29 cellular contexts compared by ENCODE assay signal in genomic region chr20:59958626-59959025, GRCh38. TPM values are rescaled to one million over a fixed set of nuclear protein-coding genes. Genes with fewer than 3 reads are reported as not detected.
DNase-seq lines count a peak whose midpoint lies in the region; ATAC-seq and TF ChIP-seq lines count a peak whose summit lies in the region.
"Had no signal": no experiment of that assay in that cellular context is flagged by ENCODE, and none has a peak within 500 bp of the region (broad histone marks: within the 10 kb centered on the region; RNA-seq: fewer than 3 reads in every experiment).

No MANE protein-coding gene starts in this region.

- H3K4me2 ChIP-seq in GM23338 (no peak overlapping the region), neural progenitor cell (peak overlapping the region; percentile 61)

- no peak overlapping the region for H3K9ac ChIP-seq in neural progenitor cell

- H2AFZ ChIP-seq in GM23338 (no peak overlapping the region), neural progenitor cell (replicated peaks) (peak overlapping the region; percentile 32)

- no peaks in the 10 kb centered on the region for H3K27me3 Mint-ChIP-seq in GM23338 (ENCODE audit: insufficient read depth, low read depth, poor library complexity)
- H3K27me3 Mint-ChIP-seq in T-helper 17 cell = no peaks in the 10 kb centered on the region
- H3K27me3 Mint-ChIP-seq in neural progenitor cell (ENCODE audit: insufficient read depth, low read depth) = peaks cover 4% of the 10 kb centered on the region
- H3K27me3 Mint-ChIP-seq: activated CD8-positive, alpha-beta memory T cell treated with anti-CD3 and anti-CD28 coated beads, Interleukin-2, amount 10 ng/mL, durations not matched to agents 7 days and 5 days; stimulated activated naive CD8-positive, alpha-beta T cell treated with anti-CD3 and anti-CD28 coated beads, Interleukin-15, amount 100 ng/mL, for 72 hours had no signal

- H3K27ac ChIP-seq in GM23338 (ENCODE audit: low read depth) = no peak overlapping the region
- H3K27ac ChIP-seq in neural progenitor cell = no peak overlapping the region
- H3K27ac ChIP-seq: cardiac muscle cell, psoas muscle, RWPE1, SK-N-MC, tibial artery had no signal

- H4K20me1 ChIP-seq in GM23338 (replicated peaks; ENCODE audit: insufficient read depth) (no peaks in the 10 kb centered on the region), neural progenitor cell (ENCODE audit: low read depth) (no peaks in the 10 kb centered on the region)

- H3K4me1 ChIP-seq in GM23338 (ENCODE audit: insufficient read depth) (no peaks in the 10 kb centered on the region), neural progenitor cell (peaks cover 12% of the 10 kb centered on the region)
- H3K4me1 ChIP-seq: tibial artery had no signal

- peak; percentile 97 for ATAC-seq in GM23338
- no peak for ATAC-seq in T-helper 17 cell
- ATAC-seq in GM21723 (IDR thresholded peaks at IDR 0.05; ENCODE audit: unreplicated experiment) = no peak
- ATAC-seq: activated CD8-positive, alpha-beta memory T cell treated with anti-CD3 and anti-CD28 coated beads, Interleukin-2, amount 10 ng/mL, durations not matched to agents 7 days and 5 days; activated naive CD4-positive, alpha-beta T cell treated with anti-CD3 and anti-CD28 coated beads, Interleukin-2, amount 50 U/mL, for 72 hours; psoas muscle; stimulated activated naive CD8-positive, alpha-beta T cell treated with anti-CD3 and anti-CD28 coated beads, Interleukin-15, amount 100 ng/mL, for 72 hours had no signal

- H3K9me3 ChIP-seq in T-helper 17 cell (ENCODE audit: control insufficient read depth, low read length, poor library complexity, severe bottlenecking) (no peaks in the 10 kb centered on the region), neural progenitor cell (ENCODE audit: low read depth) (no peaks in the 10 kb centered on the region)
- H3K9me3 ChIP-seq: MG63, psoas muscle, tibial artery had no signal

- peaks cover 5% of the 10 kb centered on the region; the same call in 1 of the 3 replicates for H3K4me1 Mint-ChIP-seq in GM23338
- H3K4me1 Mint-ChIP-seq in T-helper 17 cell = no peaks in the 10 kb centered on the region
- peaks cover 15% of the 10 kb centered on the region for H3K4me1 Mint-ChIP-seq in neural progenitor cell
- H3K4me1 Mint-ChIP-seq: activated CD8-positive, alpha-beta memory T cell treated with anti-CD3 and anti-CD28 coated beads, Interleukin-2, amount 10 ng/mL, durations not matched to agents 7 days and 5 days; stimulated activated naive CD8-positive, alpha-beta T cell treated with anti-CD3 and anti-CD28 coated beads, Interleukin-15, amount 100 ng/mL, for 72 hours had no signal

- H3K4me3 Mint-ChIP-seq in GM23338 = no peak overlapping the region
- H3K4me3 Mint-ChIP-seq in T-helper 17 cell = no peak overlapping the region
- no peak overlapping the region for H3K4me3 Mint-ChIP-seq in neural progenitor cell
- H3K4me3 Mint-ChIP-seq: activated CD8-positive, alpha-beta memory T cell treated with anti-CD3 and anti-CD28 coated beads, Interleukin-2, amount 10 ng/mL, durations not matched to agents 7 days and 5 days; activated T-helper 1 cell treated with anti-CD3 and anti-CD28 coated beads, Interleukin-12 subunit alpha, Interleukin-12 subunit beta, Interleukin-2, Interleukin-4 antibody, amounts not matched to agents 30 ng/mL and 10 ng/mL and 1 ng/mL, durations not matched to agents 14 hours and 24 hours and 36 hours; neural crest cell; stimulated activated naive CD8-positive, alpha-beta T cell treated with anti-CD3 and anti-CD28 coated beads, Interleukin-15, amount 100 ng/mL, for 72 hours had no signal

- no peaks in the 10 kb centered on the region for H3K9me2 ChIP-seq in GM23338 (ENCODE audit: insufficient read depth)

- H3K27me3 ChIP-seq in GM23338 (ENCODE audit: insufficient read depth) (no peaks in the 10 kb centered on the region), neural progenitor cell (no peaks in the 10 kb centered on the region)
- H3K27me3 ChIP-seq: cardiac muscle cell, MG63, tibial artery had no signal

- no peaks in the 10 kb centered on the region for H3K36me3 ChIP-seq in GM23338 (ENCODE audit: insufficient read depth)
- no peaks in the 10 kb centered on the region for H3K36me3 ChIP-seq in neural progenitor cell
- H3K36me3 ChIP-seq: cardiac muscle cell, MG63 had no signal

- TF ChIP-seq CTCF in GM23338 (conservative IDR thresholded peaks at IDR 0.05; ENCODE audit: low read depth in 2 of 2) (no peak), neural progenitor cell (IDR thresholded peaks at IDR 0.05) (no peak), GM13976 (IDR thresholded peaks at IDR 0.05; ENCODE audit: borderline replicate concordance, control extremely low read depth, extremely low read depth, insufficient read depth, missing control alignments) (no peak)

- H3K27ac Mint-ChIP-seq in GM23338 (no peak overlapping the region), T-helper 17 cell (peak overlapping the region; percentile 37), neural progenitor cell (no peak overlapping the region)
- H3K27ac Mint-ChIP-seq: activated CD8-positive, alpha-beta memory T cell treated with anti-CD3 and anti-CD28 coated beads, Interleukin-2, amount 10 ng/mL, durations not matched to agents 7 days and 5 days; activated naive CD4-positive, alpha-beta T cell treated with anti-CD3 and anti-CD28 coated beads, Interleukin-2, amount 50 U/mL, for 72 hours; activated T-helper 1 cell treated with anti-CD3 and anti-CD28 coated beads, Interleukin-12 subunit alpha, Interleukin-12 subunit beta, Interleukin-2, Interleukin-4 antibody, amounts not matched to agents 30 ng/mL and 10 ng/mL and 1 ng/mL, durations not matched to agents 14 hours and 24 hours and 36 hours; stimulated activated naive CD8-positive, alpha-beta T cell treated with anti-CD3 and anti-CD28 coated beads, Interleukin-15, amount 100 ng/mL, for 72 hours had no signal

- H3K4me3 ChIP-seq in GM23338 (no peak overlapping the region), neural progenitor cell (no peak overlapping the region)
- H3K4me3 ChIP-seq: cardiac muscle cell, MG63, psoas muscle, SK-N-MC, tibial artery had no signal

- H3F3A ChIP-seq in GM23338 (replicated peaks; ENCODE audit: low read depth) (no peaks in the 10 kb centered on the region), neural progenitor cell (ENCODE audit: low read depth) (no peaks in the 10 kb centered on the region)

- H3K79me2 ChIP-seq in GM23338 (replicated peaks; ENCODE audit: insufficient read depth) = no peaks in the 10 kb centered on the region
- H3K79me2 ChIP-seq in neural progenitor cell (ENCODE audit: low read depth) = no peaks in the 10 kb centered on the region

- H3K36me3 Mint-ChIP-seq in GM23338 (ENCODE audit: low read depth) (no peaks in the 10 kb centered on the region), T-helper 17 cell (ENCODE audit: low read depth) (no peaks in the 10 kb centered on the region), neural progenitor cell (no peaks in the 10 kb centered on the region)
- H3K36me3 Mint-ChIP-seq: activated CD8-positive, alpha-beta memory T cell treated with anti-CD3 and anti-CD28 coated beads, Interleukin-2, amount 10 ng/mL, durations not matched to agents 7 days and 5 days; activated naive CD4-positive, alpha-beta T cell treated with anti-CD3 and anti-CD28 coated beads, Interleukin-2, amount 50 U/mL, for 72 hours had no signal

- no peaks in the 10 kb centered on the region for H3K9me3 Mint-ChIP-seq in GM23338
- H3K9me3 Mint-ChIP-seq in neural progenitor cell = no peaks in the 10 kb centered on the region
- H3K9me3 Mint-ChIP-seq: activated naive CD4-positive, alpha-beta T cell treated with anti-CD3 and anti-CD28 coated beads, Interleukin-2, amount 50 U/mL, for 72 hours; activated T-helper 1 cell treated with anti-CD3 and anti-CD28 coated beads, Interleukin-12 subunit alpha, Interleukin-12 subunit beta, Interleukin-2, Interleukin-4 antibody, amounts not matched to agents 30 ng/mL and 10 ng/mL and 1 ng/mL, durations not matched to agents 14 hours and 24 hours and 36 hours; neural crest cell; stimulated activated naive CD8-positive, alpha-beta T cell treated with anti-CD3 and anti-CD28 coated beads, Interleukin-15, amount 100 ng/mL, for 72 hours had no signal

- DNase-seq in GM23338 (ENCODE audit: low spot score) (peak; percentile 43), NCI-H2029 treated with DMSO at 0.1 percent for 48 hours (lab: John Stamatoyannopoulos, UW) (peak; percentile 43), T-helper 17 cell (no peak), neural progenitor cell (ENCODE audit: low spot score) (peak; percentile 21), GM13976 (ENCODE audit: low spot score) (no peak), NCI-H526 (lab: John Stamatoyannopoulos, UW) (no peak), inferior parietal cortex (ENCODE audit: extremely low spot score) (no peak)
- DNase-seq: activated CD4-positive, alpha-beta T cell treated with anti-CD3 and anti-CD28 coated beads, Interleukin-2, amount 50 U/mL, for 1 hour; activated CD8-positive, alpha-beta memory T cell treated with anti-CD3 and anti-CD28 coated beads, Interleukin-2, amount 10 ng/mL, durations not matched to agents 7 days and 5 days; anterior cingulate cortex; C1 segment of cervical spinal cord; Calu3; EL; MG63; NCI-H1417 treated with DMSO at 0.1 percent for 48 hours; NCI-H446 treated with DMSO at 0.1 percent for 48 hours; psoas muscle; stimulated activated CD4-positive, alpha-beta T cell treated with anti-CD3 and anti-CD28 coated beads, Interleukin-15, amount 100 ng/mL, for 24 hours; stimulated activated naive CD8-positive, alpha-beta T cell treated with anti-CD3 and anti-CD28 coated beads, Interleukin-15, amount 100 ng/mL, for 72 hours; T-helper 2 cell; tibial artery had no signal

- in situ Hi-C loops in GM13976 (cut with MboI; ENCODE audit: low sequenced_read_pairs, unreplicated experiment) = no loop called here

TF ChIP-seq in GM23338, 12 proteins besides CTCF, POLR2A, EP300 and RAD21:
- no peak for TF ChIP-seq STAT1 (IDR thresholded peaks at IDR 0.05; ENCODE audit: unreplicated experiment)

RNA-seq across cellular contexts. Expression of gene CDH26, which starts 0.4 kb away (rescaled TPM):
- total RNA-seq in GM23338 (2014; rRNA removed; shearing (Covaris generic)) = 2.0 and 2.8 TPM in 2 replicates
- polyA plus RNA-seq in GM23338 (2016; fragmentation: Nextera tagmentation; extraction: Ambion mirVana) = 2.0 and 2.3 TPM in 2 replicates
- 1 to 10 TPM in 1 of 2 donors, under 1 TPM in 1; 0.37 to 1.9 TPM for total RNA-seq in T-helper 17 cell
- 0.09 TPM in 1 of 2 replicates, not detected in the other for total RNA-seq in neural progenitor cell (ENCODE audit: low replicate concordance)
- total RNA-seq: glomerular endothelial cell had no signal

RNA-seq across cellular contexts. Expression of gene FAM217B, which starts 18.4 kb away (rescaled TPM):
- total RNA-seq in GM23338 (2014; rRNA removed; shearing (Covaris generic)) = 12.8 and 13.2 TPM in 2 replicates
- polyA plus RNA-seq in GM23338 (2016; fragmentation: Nextera tagmentation; extraction: Ambion mirVana) = 23.6 and 25.9 TPM in 2 replicates
- 10 to 100 TPM; 16.8 to 21.4 TPM for total RNA-seq in T-helper 17 cell
- 4.5 and 5.8 TPM in 2 replicates for total RNA-seq in neural progenitor cell (ENCODE audit: low replicate concordance)

RNA-seq across cellular contexts. Expression of gene PPP1R3D, which starts 18.5 kb away (rescaled TPM):
- total RNA-seq in GM23338 (2014; rRNA removed; shearing (Covaris generic)) = 3.0 and 4.4 TPM in 2 replicates
- polyA plus RNA-seq in GM23338 (2016; fragmentation: Nextera tagmentation; extraction: Ambion mirVana) = 1.4 TPM in 2 replicates
- total RNA-seq in T-helper 17 cell = 1 to 10 TPM; 3.9 to 4.4 TPM
- total RNA-seq in neural progenitor cell (ENCODE audit: low replicate concordance) = 0.28 and 0.30 TPM in 2 replicates

RNA-seq across cellular contexts. Expression of gene SYCP2, which starts 25.2 kb away (rescaled TPM):
- 2.1 TPM in 2 replicates for total RNA-seq in GM23338 (2014; rRNA removed; shearing (Covaris generic))
- 0.14 and 0.50 TPM in 2 replicates for polyA plus RNA-seq in GM23338 (2016; fragmentation: Nextera tagmentation; extraction: Ambion mirVana)
- total RNA-seq in T-helper 17 cell (1 to 10 TPM; 5.3 to 6.0 TPM), neural progenitor cell (ENCODE audit: low replicate concordance) (0.06 and 0.88 TPM in 2 replicates)
- total RNA-seq: cardiac muscle cell had no signal

Comparison
In these comparisons a context has a peak if more than half of its experiments do, and no peak if none do; other contexts are left out.
1. DNase-seq: peak in GM23338 (single experiment), NCI-H2029 treated with DMSO at 0.1 percent for 48 hours (single experiment) and neural progenitor cell (single experiment); none in T-helper 17 cell (0 of 3), GM13976 (single experiment), NCI-H526 (0 of 2) and inferior parietal cortex (single experiment).